ENCODE assay signal across 26 cellular contexts in the genomic region with DNA sequence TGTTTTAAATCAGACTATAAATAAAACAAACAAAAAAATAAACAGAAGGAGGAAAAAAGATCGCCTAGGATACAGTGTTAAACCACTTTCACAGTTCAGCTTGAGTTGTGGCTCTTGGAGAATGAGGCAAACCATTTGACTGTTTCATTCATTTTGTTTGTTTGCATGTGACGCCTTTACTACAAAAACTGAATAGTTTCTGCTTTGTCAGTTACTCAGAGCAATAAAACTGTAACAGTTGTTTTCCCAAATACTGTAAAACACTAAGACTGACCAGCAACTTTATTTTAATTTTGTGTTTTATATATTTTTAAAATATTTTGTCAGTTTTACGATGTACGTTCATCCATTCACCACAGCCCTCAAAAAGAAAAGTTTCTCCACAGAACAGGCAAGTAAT.
"Had no signal": no experiment of that assay in that cellular context is flagged by ENCODE, and none has a peak within 500 bp of the region (broad histone marks: within the 10 kb centered on the region; RNA-seq: fewer than 3 reads in every experiment).

No MANE protein-coding gene starts in this region.

- DNase-seq: activated B cell treated with CpG ODN at 0.5 μM for 24 hours; activated CD4-positive, alpha-beta T cell treated with anti-CD3 and anti-CD28 coated beads for 48 hours; activated CD4-positive, alpha-beta T cell treated with anti-CD3 and anti-CD28 coated beads, Interleukin-2, amount 50 U/mL, for 1 hour; activated CD4-positive, alpha-beta T cell treated with anti-CD3 and anti-CD28 coated beads, Interleukin-2, amount 50 U/mL, for 48 hours; activated CD8-positive, alpha-beta memory T cell treated with anti-CD3 and anti-CD28 coated beads for 24 hours; activated CD8-positive, alpha-beta T cell treated with anti-CD3 and anti-CD28 coated beads for 36 hours; activated effector memory CD4-positive, alpha-beta T cell treated with Interleukin-2 at 50 U/mL for 16 hours; activated gamma-delta T cell treated with Interleukin-2 at 50 U/mL for 16 hours; activated naive CD4-positive, alpha-beta T cell treated with anti-CD3 and anti-CD28 coated beads, Interleukin-2, amount 50 U/mL, for 16 hours; activated naive CD4-positive, alpha-beta T cell treated with Interleukin-2 at 50 U/mL for 16 hours; activated T-cell treated with anti-CD3 and anti-CD28 coated beads, Interleukin-2, amount 50 U/mL, for 4 hours; amniotic stem cell; anterior cingulate cortex; brain microvascular endothelial cell; dermis blood vessel endothelial cell; effector CD8-positive, alpha-beta T cell; foreskin keratinocyte; heart right ventricle; T-helper 1 cell; T-helper 17 cell; T1000; WERI-Rb-1 had no signal

- FAIRE-seq: bronchial epithelial cell had no signal

- ATAC-seq: activated CD4-positive, CD25-positive, alpha-beta regulatory T cell treated with anti-CD3 and anti-CD28 coated beads, Interleukin-2, amount 50 U/mL, for 24 hours; activated CD8-positive, alpha-beta T cell treated with anti-CD3 and anti-CD28 coated beads for 36 hours; activated T-cell treated with anti-CD3 and anti-CD28 coated beads, Interleukin-2, amount 50 U/mL, for 4 hours; activated T-helper 17 cell treated with anti-CD3 and anti-CD28 coated beads, Interleukin-2, amount 50 U/mL, for 72 hours; foreskin keratinocyte; gastroesophageal sphincter; heart right ventricle; T-helper 17 cell had no signal
